16 cellular contexts compared by ENCODE assay signal in the genomic region with DNA sequence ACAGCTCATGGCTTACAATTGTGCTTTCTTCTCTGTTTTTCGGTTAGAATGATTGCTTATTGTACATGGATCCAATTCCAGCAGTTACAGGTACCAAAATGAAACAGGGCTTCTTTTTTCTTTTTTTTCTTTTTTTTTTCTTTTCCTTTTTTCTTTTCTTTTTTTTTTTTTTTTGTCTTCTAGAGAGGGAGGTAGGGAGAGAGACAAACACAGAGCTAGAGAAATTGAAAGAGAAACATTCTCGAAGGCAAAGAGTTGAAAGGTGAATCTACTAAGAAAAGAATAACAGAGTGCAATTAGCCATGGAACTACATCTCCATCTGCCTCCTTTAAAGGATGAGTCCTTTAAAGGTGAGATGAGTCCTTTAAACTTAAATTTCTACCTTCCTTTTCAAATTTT. TPM values are rescaled to one million over a fixed set of nuclear protein-coding genes. Genes with fewer than 3 reads are reported as not detected.
DNase-seq lines count a peak whose midpoint lies in the region; ATAC-seq and TF ChIP-seq lines count a peak whose summit lies in the region.
"Had no signal": no experiment of that assay in that cellular context is flagged by ENCODE, and none has a peak within 500 bp of the region (broad histone marks: within the 10 kb centered on the region; RNA-seq: fewer than 3 reads in every experiment).

No MANE protein-coding gene starts in this region.

- no peaks in the 10 kb centered on the region for H3K9me3 Mint-ChIP-seq in mesothelial cell of epicardium
- H3K9me3 Mint-ChIP-seq: activated naive CD4-positive, alpha-beta T cell treated with anti-CD3 and anti-CD28 coated beads, Interleukin-2, amount 50 U/mL, for 72 hours; dendritic cell treated with granulocyte-macrophage colony-stimulating factor and Interleukin-4, amounts not matched to agents 40 ng/mL and 50 ng/mL, for 4 days had no signal

- CTCF ChIA-PET in PC-9 (lab: Charles Lee): no interaction called here

- peaks cover 12% of the 10 kb centered on the region for H3K27me3 Mint-ChIP-seq in mesothelial cell of epicardium (ENCODE audit: low read depth)

- H3K27ac ChIP-seq in PC-9: no peak overlapping the region
- H3K27ac ChIP-seq in upper lobe of right lung: no peak overlapping the region

- H3K9ac ChIP-seq in endocrine pancreas (ENCODE audit: control insufficient read depth, insufficient read depth, low read length): no peak overlapping the region

- no peaks in the 10 kb centered on the region for H3K79me2 ChIP-seq in PC-9 (ENCODE audit: low read depth)

- H3K9me3 ChIP-seq in PC-9 (ENCODE audit: insufficient read depth, low read depth) (no peaks in the 10 kb centered on the region), endocrine pancreas (ENCODE audit: control insufficient read depth, low read length) (no peaks in the 10 kb centered on the region), upper lobe of right lung (no peaks in the 10 kb centered on the region)

- TF ChIP-seq CTCF in PC-9 (conservative IDR thresholded peaks at IDR 0.05) (no peak), mesothelial cell of epicardium (IDR thresholded peaks at IDR 0.05; ENCODE audit: unreplicated experiment) (no peak), upper lobe of right lung (IDR thresholded peaks at IDR 0.05) (no peak), GM20000 (IDR thresholded peaks at IDR 0.05; ENCODE audit: extremely low read depth, missing control alignments) (no peak)

- 0 out of 2 replicates have a peak, but pooled peaks cover 6% of the 10 kb centered on the region for H3K4me1 ChIP-seq in PC-9 (replicated peaks; ENCODE audit: insufficient read depth)
- peaks cover 14% of the 10 kb centered on the region for H3K4me1 ChIP-seq in endocrine pancreas (ENCODE audit: control insufficient read depth, insufficient read depth, low read length)
- no peaks in the 10 kb centered on the region for H3K4me1 ChIP-seq in upper lobe of right lung

- intact Hi-C loops in PC-9 (cut with micrococcal nuclease; ENCODE audit: unreplicated experiment): loop anchor here (10.0 kb wide), 1 partner anchor 661 kb away; a partner anchor contains a TSS
- intact Hi-C loops in upper lobe of right lung (cut with DNase I): no loop called here

- no peaks in the 10 kb centered on the region for H3K36me3 Mint-ChIP-seq in mesothelial cell of epicardium

- no peak overlapping the region for H2AFZ ChIP-seq in PC-9

- H3K4me3 Mint-ChIP-seq in mesothelial cell of epicardium: peak overlapping the region; percentile 86
- H3K4me3 Mint-ChIP-seq: CD4-positive, alpha-beta memory T cell had no signal

- no peak overlapping the region for H3K27ac Mint-ChIP-seq in mesothelial cell of epicardium
- H3K27ac Mint-ChIP-seq: activated naive CD4-positive, alpha-beta T cell treated with anti-CD3 and anti-CD28 coated beads, Interleukin-2, amount 50 U/mL, for 72 hours; CD4-positive, alpha-beta memory T cell; dendritic cell treated with granulocyte-macrophage colony-stimulating factor and Interleukin-4, amounts not matched to agents 40 ng/mL and 50 ng/mL, for 4 days; naive thymus-derived CD4-positive, alpha-beta T cell had no signal

- H3K27me3 ChIP-seq in PC-9 (ENCODE audit: insufficient read depth, low read depth) (no peaks in the 10 kb centered on the region), endocrine pancreas (ENCODE audit: control insufficient read depth, insufficient read depth, low read length) (no peaks in the 10 kb centered on the region), upper lobe of right lung (peaks cover 16% of the 10 kb centered on the region)

- no peak overlapping the region for H3K4me3 ChIP-seq in PC-9
- H3K4me3 ChIP-seq in endocrine pancreas (ENCODE audit: control insufficient read depth, insufficient read depth, low read length): peak overlapping the region; percentile 77
- H3K4me3 ChIP-seq in upper lobe of right lung: peak overlapping the region; percentile 57

- H3K9me2 ChIP-seq in PC-9 (ENCODE audit: insufficient read depth): 0 out of 2 replicates have a peak, but pooled peaks cover 4% of the 10 kb centered on the region

- BruUV-seq in PC-9 (replicated peaks; lab: Mats Ljungman, UMichigan): TSS peak; percentile 62

- H4K20me1 ChIP-seq in PC-9 (ENCODE audit: insufficient read depth): no peaks in the 10 kb centered on the region

- H3F3A ChIP-seq in PC-9 (ENCODE audit: insufficient read depth, low read depth): no peaks in the 10 kb centered on the region

- no peak for ATAC-seq in upper lobe of right lung
- ATAC-seq in HG02981 (IDR thresholded peaks at IDR 0.05; ENCODE audit: unreplicated experiment): no peak
- no peak for ATAC-seq in GM21786 (IDR thresholded peaks at IDR 0.05; ENCODE audit: unreplicated experiment)
- ATAC-seq: activated naive CD4-positive, alpha-beta T cell treated with anti-CD3 and anti-CD28 coated beads, Interleukin-2, amount 50 U/mL, for 72 hours; naive thymus-derived CD4-positive, alpha-beta T cell had no signal

- DNase-seq in PC-9: no peak
- no peak for DNase-seq in mesothelial cell of epicardium (ENCODE audit: low spot score in 2 of 2, unreplicated experiment in 2 of 2)
- DNase-seq in upper lobe of right lung: no peak
- DNase-seq in GM20000 (ENCODE audit: low spot score): no peak
- no peak for DNase-seq in activated gamma-delta T cell (lab: John Stamatoyannopoulos, UW)
- DNase-seq: activated CD8-positive, alpha-beta memory T cell treated with anti-CD3 and anti-CD28 coated beads, Interleukin-2, amount 50 U/mL, for 4 hours; CD4-positive, alpha-beta memory T cell; foreskin fibroblast; kidney; naive thymus-derived CD4-positive, alpha-beta T cell; NCI-H2029 had no signal

- H3K4me2 ChIP-seq in PC-9: peak overlapping the region; percentile 94; the same call in 1 of the 2 replicates

- H3K36me3 ChIP-seq in PC-9 (ENCODE audit: low read depth): no peaks in the 10 kb centered on the region
- H3K36me3 ChIP-seq in endocrine pancreas (ENCODE audit: control insufficient read depth, insufficient read depth, low read length): no peaks in the 10 kb centered on the region
- H3K36me3 ChIP-seq in upper lobe of right lung: no peaks in the 10 kb centered on the region

- POLR2A ChIA-PET in PC-9 (lab: Charles Lee; ENCODE audit: unreplicated experiment): no interaction called here

- H3K4me1 Mint-ChIP-seq in mesothelial cell of epicardium: peaks cover 19% of the 10 kb centered on the region

RNA-seq across cellular contexts. Expression of a gene that starts 1.0 kb away (rescaled TPM):
- 6.7 and 7.2 TPM in 2 replicates for total RNA-seq in PC-9 (2021)
- 45.2 to 51.3 TPM (median 48.0 TPM) in 3 replicates for total RNA-seq in mesothelial cell of epicardium
- 42.4 TPM for total RNA-seq in upper lobe of right lung
- total RNA-seq: activated naive CD4-positive, alpha-beta T cell treated with anti-CD3 and anti-CD28 coated beads, Interleukin-2, amount 50 U/mL, for 72 hours; CD4-positive, alpha-beta memory T cell; naive thymus-derived CD4-positive, alpha-beta T cell had no signal
